In the genomic region with DNA sequence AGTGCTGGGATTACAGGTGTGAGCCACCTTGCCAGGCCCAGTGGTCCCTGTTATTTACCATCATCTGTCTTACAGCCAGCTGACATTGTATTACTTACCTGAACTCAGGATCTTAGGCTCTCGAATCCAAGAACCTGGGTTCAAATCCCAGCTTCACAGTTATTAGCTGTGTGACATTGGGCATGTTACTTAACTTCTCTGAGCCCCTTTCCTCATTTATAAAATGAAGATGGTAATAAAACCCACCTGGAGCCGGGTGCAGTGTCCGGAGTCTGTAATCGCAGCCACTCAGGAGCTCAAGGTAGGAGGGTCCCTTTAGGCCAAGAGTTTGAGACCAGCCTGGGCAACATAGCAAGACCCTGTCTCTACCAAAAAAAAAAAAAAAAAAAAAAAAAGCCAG, we compare ENCODE assay signal across 6 cellular contexts. TPM values are rescaled to one million over a fixed set of nuclear protein-coding genes. Genes with fewer than 3 reads are reported as not detected.
A peak's percentile ranks its signal among the peaks of the same experiment; 100 is the strongest.
DNase-seq lines count a peak whose midpoint lies in the region; ATAC-seq, FAIRE-seq and TF ChIP-seq lines count a peak whose summit lies in the region.
"Not testable (repeated sequence)": the region's sequence is repeated elsewhere in the genome, so short reads cannot be mapped to it uniquely, and the experiment has no call there.

No MANE protein-coding gene starts in this region.

- H3K27me3 ChIP-seq in HepG2 (ENCODE audit: control insufficient read depth in 1 of 2, insufficient read depth in 2 of 2, low read length in 2 of 2); vagina: not testable (repeated sequence)

- not testable (repeated sequence) for H4K20me1 ChIP-seq in HepG2 (ENCODE audit: insufficient read depth, low read length)

- not testable (repeated sequence) for H3K9ac ChIP-seq in HepG2 (ENCODE audit: insufficient read depth, low read depth, low read length)

- intact Hi-C loops in HepG2 (cut with micrococcal nuclease; ENCODE audit: unreplicated experiment); vagina (cut with DNase I): not testable (repeated sequence)

- H3K4me1 ChIP-seq in A549; HEK293 (ENCODE audit: control insufficient read depth, insufficient read depth, low read length); HepG2 (ENCODE audit: insufficient read depth, low read length); vagina: not testable (repeated sequence)

- 77% methylated on average over 4 of the region's 4 CpGs for WGBS in A549 (ENCODE audit: missing lambda C conversion rate)
- WGBS in HepG2 (ENCODE audit: low lambda C conversion rate): 50% methylated on average over 4 of the region's 4 CpGs

- CTCF ChIA-PET in A549 (lab: Yijun Ruan, JAX); HEK293 (lab: Yijun Ruan, JAX); HepG2 (lab: Yijun Ruan, JAX; ENCODE audit: low intra/inter-chr PET ratio, low total read pairs): not testable (repeated sequence)

- not testable (repeated sequence) for H3K9me3 ChIP-seq in A549; HEK293 (ENCODE audit: control insufficient read depth, insufficient read depth, low read depth, low read length); HepG2 (ENCODE audit: low read length); vagina

- in situ Hi-C loops in HepG2 (cut with HindIII; ENCODE audit: extremely low pct_ligation_motif_present, low pct_unique_long_range_greater_than_20kb): not testable (repeated sequence)

- TF ChIP-seq RAD21 in A549 (conservative IDR thresholded peaks at IDR 0.05 in 1 of 2, IDR thresholded peaks at IDR 0.05 in 1 of 2); HepG2 (CRISPR knock-in tag; IDR thresholded peaks at IDR 0.05): not testable (repeated sequence)

- POLR2A ChIA-PET in A549 (lab: Yijun Ruan, JAX); HEK293 (lab: Yijun Ruan, JAX); HepG2 (lab: Yijun Ruan, JAX): not testable (repeated sequence)

- H2AFZ ChIP-seq in HepG2 (ENCODE audit: low read length): not testable (repeated sequence)

- not testable (repeated sequence) for TF ChIP-seq POLR2A in A549 (IDR thresholded peaks at IDR 0.05; ENCODE audit: low read length); HepG2 (IDR thresholded peaks at IDR 0.05; ENCODE audit: insufficient read depth in 1 of 2, low read depth in 2 of 2, low read length in 2 of 2); vagina (IDR thresholded peaks at IDR 0.05)

- not testable (repeated sequence) for H3K4me2 ChIP-seq in A549; HepG2 (ENCODE audit: low read depth, low read length)

- not testable (repeated sequence) for H3K36me3 ChIP-seq in HEK293 (ENCODE audit: control insufficient read depth in 2 of 2, insufficient read depth in 1 of 2, low read length in 2 of 2); HepG2 (replicated peaks in 1 of 2; ENCODE audit: control insufficient read depth in 1 of 2, insufficient read depth in 2 of 2, low read length in 2 of 2); vagina

- TF ChIP-seq EP300 in A549 (IDR thresholded peaks at IDR 0.05); HepG2 (IDR thresholded peaks at IDR 0.05; ENCODE audit: low read depth in 2 of 2, low read length in 2 of 2); HepG2 (CRISPR knock-in tag; IDR thresholded peaks at IDR 0.05; ENCODE audit: borderline replicate concordance): not testable (repeated sequence)

- BruUV-seq in HepG2 (replicated peaks; lab: Mats Ljungman, UMichigan): not testable (repeated sequence)

- not testable (repeated sequence) for H3K4me3 ChIP-seq in A549; HEK293 (ENCODE audit: low read depth, low read length); HepG2 (replicated peaks in 1 of 3; ENCODE audit: insufficient read depth in 1 of 3, low read depth in 2 of 3, low read length in 3 of 3); vagina

- not testable (repeated sequence) for FAIRE-seq in A549 (lab: Jason Lieb, UNC); HepG2 (lab: Jason Lieb, UNC)

- not testable (repeated sequence) for DNase-seq in A549 (ENCODE audit: low read depth in 1 of 2, low spot score in 1 of 2); HepG2 (ENCODE audit: low spot score)
- peak; percentile 28 for DNase-seq in activated CD8-positive, alpha-beta memory T cell treated with anti-CD3 and anti-CD28 coated beads for 24 hours
- DNase-seq in ecto neural progenitor cell (ENCODE audit: low spot score) (peak; percentile 13), vagina (ENCODE audit: extremely low spot score in 2 of 2) (peak; percentile 0 to 6)

- ATAC-seq in A549, HepG2: not testable (repeated sequence)

- H3K79me2 ChIP-seq in HepG2 (ENCODE audit: insufficient read depth, low read length): not testable (repeated sequence)

- TF ChIP-seq CTCF in A549 (IDR thresholded peaks at IDR 0.05); HEK293 (tag by site-specific recombination; IDR thresholded peaks at IDR 0.05); HepG2 (CRISPR knock-in tag; IDR thresholded peaks at IDR 0.05); vagina (IDR thresholded peaks at IDR 0.05): not testable (repeated sequence)

- H3K27ac ChIP-seq in A549; HEK293 (ENCODE audit: extremely low read depth, low read depth, low read length); HepG2 (ENCODE audit: extremely low read length, insufficient read depth, low read length); vagina: not testable (repeated sequence)

TF ChIP-seq in A549, 52 proteins besides CTCF, POLR2A, EP300 and RAD21:
- TF ChIP-seq KDM1A (IDR thresholded peaks at IDR 0.05; ENCODE audit: low read depth) (peak; percentile 77), ZFP36 (IDR thresholded peaks at IDR 0.05; ENCODE audit: borderline replicate concordance, partially characterized antibody) (peak; percentile 50)

TF ChIP-seq in HEK293, 187 proteins besides CTCF, POLR2A, EP300 and RAD21:
- TF ChIP-seq ZNF121 (tag by site-specific recombination; IDR thresholded peaks at IDR 0.05): 0 out of 2 replicates have a peak, but pooled peaks have one; percentile 18

TF ChIP-seq in HepG2, 621 proteins besides CTCF, POLR2A, EP300 and RAD21:
- peak; percentile 49; the same call in 1 of the 2 replicates for TF ChIP-seq ZNF768 (CRISPR knock-in tag; IDR thresholded peaks at IDR 0.05)

RNA-seq across cellular contexts. Expression of a gene that starts 55.5 kb away (rescaled TPM):
- polyA plus RNA-seq in A549 (2011; rRNA removed): 83.2 and 109 TPM in 2 replicates
- polyA plus RNA-seq in A549 (2012; cell fraction: cytosol; rRNA removed): 24.0 and 26.8 TPM in 2 replicates
- 9.2 and 13.4 TPM in 2 replicates for polyA plus RNA-seq in A549 (2012; cell fraction: nucleus; rRNA removed)
- 25.8 to 27.6 TPM (median 26.6 TPM) in 3 replicates for polyA plus RNA-seq in A549 (2017; fragmentation: RNase III; extraction: RNeasy Plus Mini Kit Qiagen cat#74134 plus additional on column Dnase treatment)
- polyA minus RNA-seq in A549 (2011; rRNA and poly(A)+ RNA removed): 30.4 and 39.2 TPM in 2 replicates
- total RNA-seq in HepG2 (2016; rRNA removed; fragmentation: Illumina TruSeq; extraction: Trizol): 25.6 and 29.5 TPM in 2 replicates
- total RNA-seq in HepG2 (2016; cell fraction: cytosol; rRNA removed; fragmentation: Illumina TruSeq; extraction: Trizol; ENCODE audit: low read depth): 16.0 and 18.5 TPM in 2 replicates
- total RNA-seq in HepG2 (2016; cell fraction: insoluble cytoplasmic fraction; rRNA removed; fragmentation: Illumina TruSeq; extraction: Trizol): 28.1 and 32.3 TPM in 2 replicates
- 28.9 and 30.2 TPM in 2 replicates for total RNA-seq in HepG2 (2016; cell fraction: membrane; rRNA removed; fragmentation: Illumina TruSeq; extraction: Trizol)
- 26.9 and 28.2 TPM in 2 replicates for total RNA-seq in HepG2 (2016; cell fraction: nucleus; rRNA removed; fragmentation: Illumina TruSeq; extraction: Trizol)
- 32.5 and 41.5 TPM in 2 replicates for polyA plus RNA-seq in HepG2 (2011; rRNA removed)
- polyA plus RNA-seq in HepG2 (2011; cell fraction: cytosol; rRNA removed): 18.7 and 30.4 TPM in 2 replicates
- 9.7 and 15.2 TPM in 2 replicates for polyA plus RNA-seq in HepG2 (2011; cell fraction: nucleus; rRNA removed)
- 16.7 and 20.5 TPM in 2 replicates for polyA plus RNA-seq in HepG2 (2012)
- polyA plus RNA-seq in HepG2 (2016; cell fraction: cytosol; fragmentation: Illumina TruSeq; extraction: Trizol; ENCODE audit: low read depth): 7.1 and 8.2 TPM in 2 replicates
- polyA plus RNA-seq in HepG2 (2016; cell fraction: insoluble cytoplasmic fraction; fragmentation: Illumina TruSeq; extraction: Trizol; ENCODE audit: low read depth): 29.2 and 30.8 TPM in 2 replicates
- 20.4 and 22.8 TPM in 2 replicates for polyA plus RNA-seq in HepG2 (2016; cell fraction: membrane; fragmentation: Illumina TruSeq; extraction: Trizol; ENCODE audit: low read depth)
- polyA plus RNA-seq in HepG2 (2016; cell fraction: nucleus; fragmentation: Illumina TruSeq; extraction: Trizol; ENCODE audit: insufficient read depth, low read depth): 28.3 and 30.5 TPM in 2 replicates
- 19.0 and 20.1 TPM in 2 replicates for polyA minus RNA-seq in HepG2 (2011; rRNA and poly(A)+ RNA removed; ENCODE audit: low replicate concordance)
- 17.0 and 19.7 TPM in 2 replicates for polyA minus RNA-seq in HepG2 (2011; cell fraction: cytosol; rRNA and poly(A)+ RNA removed)
- polyA minus RNA-seq in HepG2 (2011; cell fraction: nucleus; rRNA and poly(A)+ RNA removed): 48.0 and 48.5 TPM in 2 replicates
- total RNA-seq in vagina: 46.2 TPM
